9 cellular contexts compared by ENCODE assay signal in genomic region chr5:42756630-42757601, GRCh38. TPM values are rescaled to one million over a fixed set of nuclear protein-coding genes. Genes with fewer than 3 reads are reported as not detected.
DNase-seq lines count a peak whose midpoint lies in the region; TF ChIP-seq lines count a peak whose summit lies in the region.
"Had no signal": no experiment of that assay in that cellular context is flagged by ENCODE, and none has a peak within 500 bp of the region (broad histone marks: within the 10 kb centered on the region; RNA-seq: fewer than 3 reads in every experiment).

Gene CCDC152 (plus strand): TSS chr5:42756818. CDS start chr5:42759122, 2,304 bp downstream.

- no peak for TF ChIP-seq POLR2A in esophagus squamous epithelium (IDR thresholded peaks at IDR 0.05)

- H3K27me3 ChIP-seq in HUES48 (ENCODE audit: control insufficient read depth, insufficient read depth, low read length) = no peaks in the 10 kb centered on the region
- peaks cover 0 to 10% (median 0%) of the 10 kb centered on the region in 4 donors for H3K27me3 ChIP-seq in esophagus squamous epithelium
- no peaks in the 10 kb centered on the region for H3K27me3 ChIP-seq in osteoblast (ENCODE audit: insufficient read depth, low read length)
- H3K27me3 ChIP-seq in thymus (ENCODE audit: control insufficient read depth, insufficient read depth) = no peaks in the 10 kb centered on the region

- H2AFZ ChIP-seq in osteoblast (ENCODE audit: low read length) = peak within 1 kb of the TSS; percentile 82

- H3K27ac ChIP-seq in HUES48 (ENCODE audit: low read depth, low read length) (no peak within 1 kb of the TSS), esophagus squamous epithelium (no peak within 1 kb of the TSS), osteoblast (ENCODE audit: low read depth, low read length) (no peak within 1 kb of the TSS), thymus (ENCODE audit: low read depth) (no peak within 1 kb of the TSS)
- H3K27ac ChIP-seq: A549 had no signal

- H3K9ac ChIP-seq in HUES48 (ENCODE audit: low read depth, low read length) = no peak within 1 kb of the TSS

- no peaks in the 10 kb centered on the region for H4K20me1 ChIP-seq in osteoblast (ENCODE audit: insufficient read depth, low read length)

- TF ChIP-seq CTCF in esophagus squamous epithelium (IDR thresholded peaks at IDR 0.05) (no peak), osteoblast (IDR thresholded peaks at IDR 0.05; ENCODE audit: extremely low read depth, low read depth, low read length) (no peak)

- 43 to 50% methylated on average over 30 to 34 of the region's 35 CpGs for WGBS in esophagus squamous epithelium, 2 donors
- WGBS in thymus = 27% methylated on average over 35 of the region's 35 CpGs

- H3K79me2 ChIP-seq in osteoblast (ENCODE audit: insufficient read depth, low read length) = no peaks in the 10 kb centered on the region

- H3K4me3 ChIP-seq in HUES48 (ENCODE audit: low read depth, low read length) = peak within 1 kb of the TSS; percentile 70
- peak within 1 kb of the TSS in 3 of 4 donors; percentile 18 to 50 (median 31) for H3K4me3 ChIP-seq in esophagus squamous epithelium
- H3K4me3 ChIP-seq in osteoblast (ENCODE audit: insufficient read depth, low read length) = peak within 1 kb of the TSS; percentile 62
- H3K4me3 ChIP-seq in thymus (ENCODE audit: low read length) = peak within 1 kb of the TSS; percentile 52
- H3K4me3 ChIP-seq: A549 had no signal

- H3K36me3 ChIP-seq in HUES48 (ENCODE audit: control insufficient read depth, insufficient read depth, low read length) (0 out of 2 replicates have a peak, but pooled peaks cover 5% of the 10 kb centered on the region), esophagus squamous epithelium (no peaks in the 10 kb centered on the region), osteoblast (ENCODE audit: insufficient read depth, low read length) (no peaks in the 10 kb centered on the region), thymus (ENCODE audit: control insufficient read depth, insufficient read depth) (no peaks in the 10 kb centered on the region)

- peaks cover 10% of the 10 kb centered on the region; the same call in 1 of the 2 replicates for H3K4me1 ChIP-seq in HUES48 (ENCODE audit: control insufficient read depth, insufficient read depth, low read length)
- H3K4me1 ChIP-seq in esophagus squamous epithelium = peaks cover 0 to 7% (median 0%) of the 10 kb centered on the region in 3 donors
- peaks cover 4% of the 10 kb centered on the region for H3K4me1 ChIP-seq in osteoblast (ENCODE audit: insufficient read depth, low read length)
- H3K4me1 ChIP-seq in thymus (ENCODE audit: control insufficient read depth, insufficient read depth, low read length) = no peaks in the 10 kb centered on the region
- H3K4me1 ChIP-seq: A549 had no signal

- H3K9me3 ChIP-seq in HUES48 (ENCODE audit: control insufficient read depth, insufficient read depth, low read length) (no peaks in the 10 kb centered on the region), esophagus squamous epithelium (no peaks in the 10 kb centered on the region), osteoblast (ENCODE audit: low read depth, low read length) (no peaks in the 10 kb centered on the region), thymus (ENCODE audit: control insufficient read depth) (no peaks in the 10 kb centered on the region)
- H3K9me3 ChIP-seq: A549 had no signal

- intact Hi-C loops in esophagus squamous epithelium (cut with DNase I) = no loop called here

- DNase-seq in NCI-H748 (lab: John Stamatoyannopoulos, UW; ENCODE audit: unreplicated experiment) (peak; percentile 58), NCI-H748 treated with DMSO at 0.1 percent for 48 hours (lab: John Stamatoyannopoulos, UW) (no peak), esophagus squamous epithelium (lab: John Stamatoyannopoulos, UW) (no peak), osteoblast (ENCODE audit: insufficient read length, low spot score, missing footprints) (peak; percentile 26), cerebellar nuclear complex (lab: John Stamatoyannopoulos, UW) (no peak)
- DNase-seq in activated CD8-positive, alpha-beta memory T cell treated with anti-CD3 and anti-CD28 coated beads for 48 hours (ENCODE audit: low read depth in 2 of 3, low spot score in 2 of 3) = peak; percentile 27 to 43 (median 40)

- H3K4me2 ChIP-seq in osteoblast (ENCODE audit: insufficient read depth, low read length) = peak within 1 kb of the TSS; percentile 73
- H3K4me2 ChIP-seq: A549 had no signal

RNA-seq across cellular contexts. Expression of gene CCDC152, which starts in this region (rescaled TPM):
- total RNA-seq in esophagus squamous epithelium (under 1 TPM; 0.08 to 0.44 (median 0.38) TPM), osteoblast (0.29 and 0.36 TPM in 2 replicates)
- polyA plus RNA-seq in thymus = 3.2 TPM
- polyA plus RNA-seq: A549 had no signal

Comparison
In these comparisons a context has a peak if more than half of its experiments do, and no peak if none do; other contexts are left out.
1. DNase-seq: peak in NCI-H748 (single experiment) and activated CD8-positive, alpha-beta memory T cell treated with anti-CD3 and anti-CD28 coated beads for 48 hours (3 of 3); none in NCI-H748 treated with DMSO at 0.1 percent for 48 hours (single experiment), esophagus squamous epithelium (single experiment) and cerebellar nuclear complex (0 of 2).
2. Peak in DNase-seq, H3K4me3 ChIP-seq and H3K4me2 ChIP-seq in osteoblast; RNA of the gene not detected or under 1 TPM.
3. Peak in every context shown above with its lines, with median percentiles within 50 percentile points of each other: H3K4me3 ChIP-seq.